ENCODE assay signal across 6 cellular contexts in genomic region chr9:136407061-136407460, GRCh38. TPM values are rescaled to one million over a fixed set of nuclear protein-coding genes. Genes with fewer than 3 reads are reported as not detected.
DNase-seq lines count a peak whose midpoint lies in the region; ATAC-seq, FAIRE-seq and TF ChIP-seq lines count a peak whose summit lies in the region.
"Not testable (repeated sequence)": the region's sequence is repeated elsewhere in the genome, so short reads cannot be mapped to it uniquely, and the experiment has no call there.

No MANE protein-coding gene starts in this region.

- H3K36me3 ChIP-seq in A673 (ENCODE audit: insufficient read depth, low read length, poor library complexity, severe bottlenecking) = peaks cover 57% of the 10 kb centered on the region
- H3K36me3 ChIP-seq in HCT116 (ENCODE audit: control insufficient read depth in 1 of 2, insufficient read depth in 2 of 2, low read length in 2 of 2) = peaks cover 25 to 44% of the 10 kb centered on the region in 2 experiments; a peak in 3 of 4 replicates
- peaks cover 56% of the 10 kb centered on the region for H3K36me3 ChIP-seq in RWPE2 (ENCODE audit: low read depth)
- H3K36me3 ChIP-seq in K562 (ENCODE audit: control insufficient read depth, insufficient read depth, low read length) = peaks cover 72% of the 10 kb centered on the region

- H3K9ac ChIP-seq in HCT116 (ENCODE audit: low read length) = not testable (repeated sequence)
- H3K9ac ChIP-seq in K562 (ENCODE audit: insufficient read depth in 1 of 2, low read depth in 2 of 2, low read length in 2 of 2) = 0 out of 4 replicates have a peak overlapping the region, but pooled peaks of 1 of the 2 experiments have one; percentile 75

- H2AFZ ChIP-seq in HCT116 (ENCODE audit: low read depth, low read length, poor library complexity, severe bottlenecking); K562 (ENCODE audit: low read depth, low read length): not testable (repeated sequence)

- H3K9me3 Mint-ChIP-seq in activated T-helper 1 cell treated with anti-CD3 and anti-CD28 coated beads, Interleukin-12 subunit alpha, Interleukin-12 subunit beta, Interleukin-2, Interleukin-4 antibody, amounts not matched to agents 30 ng/mL and 10 ng/mL and 1 ng/mL, durations not matched to agents 14 hours and 24 hours and 36 hours; nephron: not testable (repeated sequence)

- peak overlapping the region; percentile 15 for H3K4me3 Mint-ChIP-seq in activated T-helper 1 cell treated with anti-CD3 and anti-CD28 coated beads, Interleukin-12 subunit alpha, Interleukin-12 subunit beta, Interleukin-2, Interleukin-4 antibody, amounts not matched to agents 30 ng/mL and 10 ng/mL and 1 ng/mL, durations not matched to agents 14 hours and 24 hours and 36 hours
- H3K4me3 Mint-ChIP-seq in nephron = peak overlapping the region; percentile 15 to 60 (median 36)

- 88% methylated on average over 27 of the region's 28 CpGs for WGBS in K562 (ENCODE audit: insufficient coverage, low coverage, missing lambda C conversion rate)

- not testable (repeated sequence) for ATAC-seq in HCT116; RWPE2 (ENCODE audit: low read depth); K562

- in situ Hi-C loops in K562 (cut with MboI) = not testable (repeated sequence)

- TF ChIP-seq POLR2A in HCT116 (IDR thresholded peaks at IDR 0.05; ENCODE audit: borderline replicate concordance, extremely low read depth, insufficient read depth, insufficient read length); K562 (conservative IDR thresholded peaks at IDR 0.05): not testable (repeated sequence)

- peaks cover 54% of the 10 kb centered on the region for H3K4me1 Mint-ChIP-seq in activated T-helper 1 cell treated with anti-CD3 and anti-CD28 coated beads, Interleukin-12 subunit alpha, Interleukin-12 subunit beta, Interleukin-2, Interleukin-4 antibody, amounts not matched to agents 30 ng/mL and 10 ng/mL and 1 ng/mL, durations not matched to agents 14 hours and 24 hours and 36 hours (ENCODE audit: low read depth)
- H3K4me1 Mint-ChIP-seq in nephron = peaks cover 22% of the 10 kb centered on the region

- TF ChIP-seq EP300 in K562 (IDR thresholded peaks at IDR 0.05; ENCODE audit: low read length) = not testable (repeated sequence)

- H3K79me2 ChIP-seq in HCT116 (ENCODE audit: insufficient read depth, low read length) = peaks cover 53% of the 10 kb centered on the region
- peaks cover 47% of the 10 kb centered on the region for H3K79me2 ChIP-seq in K562 (ENCODE audit: control insufficient read depth, insufficient read depth, low read length)

- not testable (repeated sequence) for H4K20me1 ChIP-seq in HCT116 (ENCODE audit: insufficient read depth); K562 (replicated peaks; ENCODE audit: control insufficient read depth, insufficient read depth, low read length)

- POLR2A ChIA-PET in A673 (lab: Charles Lee; ENCODE audit: low non-redundant PET); HCT116 (lab: Charles Lee); K562 (lab: Yijun Ruan, JAX): not testable (repeated sequence)

- not testable (repeated sequence) for H3K27ac Mint-ChIP-seq in activated T-helper 1 cell treated with anti-CD3 and anti-CD28 coated beads, Interleukin-12 subunit alpha, Interleukin-12 subunit beta, Interleukin-2, Interleukin-4 antibody, amounts not matched to agents 30 ng/mL and 10 ng/mL and 1 ng/mL, durations not matched to agents 14 hours and 24 hours and 36 hours; nephron

- H3K9me2 ChIP-seq in HCT116 (ENCODE audit: insufficient read depth) = not testable (repeated sequence)

- peaks cover 57% of the 10 kb centered on the region for H3K36me3 Mint-ChIP-seq in activated T-helper 1 cell treated with anti-CD3 and anti-CD28 coated beads, Interleukin-12 subunit alpha, Interleukin-12 subunit beta, Interleukin-2, Interleukin-4 antibody, amounts not matched to agents 30 ng/mL and 10 ng/mL and 1 ng/mL, durations not matched to agents 14 hours and 24 hours and 36 hours (ENCODE audit: low read depth)
- H3K36me3 Mint-ChIP-seq in nephron (ENCODE audit: low read depth) = peaks cover 33% of the 10 kb centered on the region

- TF ChIP-seq RAD21 in HCT116 (IDR thresholded peaks at IDR 0.05; ENCODE audit: low read depth); K562 (CRISPR knock-in tag; conservative IDR thresholded peaks at IDR 0.05 in 1 of 2, IDR thresholded peaks at IDR 0.05 in 1 of 2): not testable (repeated sequence)

- BruUV-seq in A673 (replicated peaks; lab: Mats Ljungman, UMichigan) (TSS peak; percentile 10), HCT116 (replicated peaks; lab: Mats Ljungman, UMichigan) (TSS peak; percentile 11), K562 (replicated peaks; lab: Mats Ljungman, UMichigan) (TSS peak; percentile 5)

- RAD21 ChIA-PET in HCT116 (lab: Charles Lee; ENCODE audit: low non-redundant PET in 1 of 2, low total read pairs in 2 of 2, uncharacterized antibody in 2 of 2, unreplicated experiment in 2 of 2) = not testable (repeated sequence)

- H3K27me3 ChIP-seq in A673 (replicated peaks; ENCODE audit: insufficient read depth, low read depth, low read length, poor library complexity); HCT116 (ENCODE audit: insufficient read depth, low read length); RWPE2 (ENCODE audit: insufficient read depth, poor library complexity, severe bottlenecking); K562 (ENCODE audit: control insufficient read depth in 2 of 2, insufficient read depth in 2 of 2, low read length in 2 of 2): not testable (repeated sequence)

- not testable (repeated sequence) for H3K4me3 ChIP-seq in A673 (ENCODE audit: low read depth, low read length, poor library complexity, severe bottlenecking); HCT116 (replicated peaks in 1 of 2; ENCODE audit: low read depth in 1 of 2, low read length in 2 of 2); RWPE2 (ENCODE audit: severe bottlenecking); K562

- not testable (repeated sequence) for H3K9me3 ChIP-seq in A673 (ENCODE audit: low read depth, low read length, poor library complexity, severe bottlenecking); HCT116 (ENCODE audit: control insufficient read depth in 1 of 2, insufficient read depth in 1 of 2, low read depth in 1 of 2, low read length in 2 of 2); RWPE2 (ENCODE audit: severe bottlenecking); K562 (replicated peaks; ENCODE audit: control insufficient read depth, insufficient read depth, low read depth, low read length)

- not testable (repeated sequence) for DNase-seq in A673 (ENCODE audit: low spot score); HCT116 (ENCODE audit: low read depth, low spot score); activated T-helper 1 cell treated with anti-CD3 and anti-CD28 coated beads, Interleukin-12 subunit alpha, Interleukin-12 subunit beta, Interleukin-2, Interleukin-4 antibody, amounts not matched to agents 30 ng/mL and 10 ng/mL and 1 ng/mL, durations not matched to agents 14 hours and 24 hours and 36 hours (ENCODE audit: low spot score); K562 (ENCODE audit: extremely low read depth in 1 of 4, low spot score in 3 of 4)
- peak; percentile 49 for DNase-seq in RWPE2 (ENCODE audit: low spot score)

- not testable (repeated sequence) for H3K9me1 ChIP-seq in K562 (ENCODE audit: control insufficient read depth, insufficient read depth, low read length)

- not testable (repeated sequence) for FAIRE-seq in K562 (lab: Jason Lieb, UNC)

- not testable (repeated sequence) for H3K4me2 ChIP-seq in HCT116 (ENCODE audit: low read length); K562 (ENCODE audit: insufficient read depth, low read length)

- CTCF ChIA-PET in A673 (lab: Charles Lee); HCT116 (lab: Charles Lee); K562 (lab: Yijun Ruan, JAX; ENCODE audit: low intra/inter-chr PET ratio): not testable (repeated sequence)

- not testable (repeated sequence) for TF ChIP-seq CTCF in A673 (conservative IDR thresholded peaks at IDR 0.05; ENCODE audit: low read depth, low read length); HCT116 (IDR thresholded peaks at IDR 0.05 in 2 of 3, conservative IDR thresholded peaks at IDR 0.05 in 1 of 3; ENCODE audit: borderline replicate concordance in 1 of 3, insufficient read depth in 1 of 3, low read depth in 2 of 3, low read length in 2 of 3); RWPE2 (IDR thresholded peaks at IDR 0.05; ENCODE audit: poor library complexity, severe bottlenecking); K562 (IDR thresholded peaks at IDR 0.05 in 2 of 3, conservative IDR thresholded peaks at IDR 0.05 in 1 of 3; ENCODE audit: insufficient read depth in 2 of 3, low read depth in 1 of 3, low read length in 3 of 3); nephron (IDR thresholded peaks at IDR 0.05; ENCODE audit: unreplicated experiment in 3 of 3)

- H3K4me1 ChIP-seq in A673 (ENCODE audit: insufficient read depth, low read length, poor library complexity, severe bottlenecking); RWPE2 (ENCODE audit: insufficient read depth, poor library complexity, severe bottlenecking): not testable (repeated sequence)
- H3K4me1 ChIP-seq in HCT116 (ENCODE audit: control insufficient read depth in 1 of 2, insufficient read depth in 2 of 2, low read length in 2 of 2) (peaks cover 11 to 23% of the 10 kb centered on the region in 2 experiments), K562 (replicated peaks in 1 of 2; ENCODE audit: control insufficient read depth in 2 of 2, insufficient read depth in 2 of 2, low read length in 2 of 2) (peaks cover 16 to 45% of the 10 kb centered on the region in 2 experiments; a peak in 4 of 5 replicates)

- intact Hi-C loops in A673 (cut with micrococcal nuclease; ENCODE audit: unreplicated experiment); HCT116 (cut with micrococcal nuclease); activated T-helper 1 cell treated with anti-CD3 and anti-CD28 coated beads, Interleukin-12 subunit alpha, Interleukin-12 subunit beta, Interleukin-2, Interleukin-4 antibody, amounts not matched to agents 30 ng/mL and 10 ng/mL and 1 ng/mL, durations not matched to agents 14 hours and 24 hours and 36 hours (cut with micrococcal nuclease); K562 (cut with micrococcal nuclease): not testable (repeated sequence)

- H3K27me3 Mint-ChIP-seq in activated T-helper 1 cell treated with anti-CD3 and anti-CD28 coated beads, Interleukin-12 subunit alpha, Interleukin-12 subunit beta, Interleukin-2, Interleukin-4 antibody, amounts not matched to agents 30 ng/mL and 10 ng/mL and 1 ng/mL, durations not matched to agents 14 hours and 24 hours and 36 hours (ENCODE audit: insufficient read depth); nephron (ENCODE audit: low read depth): not testable (repeated sequence)

- H3K27ac ChIP-seq in A673 (ENCODE audit: low read depth, low read length, poor library complexity, severe bottlenecking); HCT116 (ENCODE audit: low read depth, low read length); RWPE2 (ENCODE audit: poor library complexity, severe bottlenecking); K562 (ENCODE audit: extremely low read depth, low read depth, low read length): not testable (repeated sequence)

RNA-seq across cellular contexts. Expression of gene ENTR1, which starts 3.4 kb away (rescaled TPM):
- total RNA-seq in A673 (2021) = 135 and 146 TPM in 2 replicates
- total RNA-seq in HCT116 (2021; ENCODE audit: unreplicated experiment) = 119 TPM
- 68.1 and 86.5 TPM in 2 replicates for polyA plus RNA-seq in HCT116 (2012)
- total RNA-seq in activated T-helper 1 cell treated with anti-CD3 and anti-CD28 coated beads, Interleukin-12 subunit alpha, Interleukin-12 subunit beta, Interleukin-2, Interleukin-4 antibody, amounts not matched to agents 30 ng/mL and 10 ng/mL and 1 ng/mL, durations not matched to agents 14 hours and 24 hours and 36 hours = 50.0 and 54.5 TPM in 2 replicates
- 129 and 278 TPM in 2 replicates for total RNA-seq in K562 (2011; cell fraction: chromatin; rRNA removed; ENCODE audit: low replicate concordance)
- 185 and 197 TPM in 2 replicates for total RNA-seq in K562 (2011; cell fraction: nucleolus; rRNA removed)
- 143 and 151 TPM in 2 replicates for total RNA-seq in K562 (2011; cell fraction: nucleoplasm; rRNA removed)
- total RNA-seq in K562 (2014; rRNA removed) = 79.0 and 88.8 TPM in 2 replicates
- total RNA-seq in K562 (2014; rRNA removed; fragmentation: Illumina TruSeq; extraction: Trizol) = 38.1 and 38.3 TPM in 2 replicates
- total RNA-seq in K562 (2015; rRNA removed; fragmentation: Illumina TruSeq; extraction: Trizol) = 61.3 and 65.5 TPM in 2 replicates
- 101 and 104 TPM in 2 replicates for total RNA-seq in K562 (2021)
- polyA plus RNA-seq in K562 (2011; rRNA removed) = 77.3 and 92.6 TPM in 2 replicates
- 45.3 and 59.9 TPM in 2 replicates for polyA plus RNA-seq in K562 (2011; cell fraction: cytosol; rRNA removed)
- polyA plus RNA-seq in K562 (2011; cell fraction: nucleus; rRNA removed) = 432 and 490 TPM in 2 replicates
- 54.6 and 62.9 TPM in 2 replicates for polyA plus RNA-seq in K562 (2012)
- polyA plus RNA-seq in K562 (2014; fragmentation: Illumina TruSeq; extraction: Trizol) = 72.6 and 75.9 TPM in 2 replicates
- polyA plus RNA-seq in K562 (2014; fragmentation: Nextera tagmentation; extraction: Ambion mirVana) = 1 to 10 TPM; 6.7 to 9.6 TPM
- polyA plus RNA-seq in K562 (2014; rRNA removed) = 106 and 108 TPM in 2 replicates
- 19.2 and 21.9 TPM in 2 replicates for polyA minus RNA-seq in K562 (2011; rRNA and poly(A)+ RNA removed)
- 33.9 and 46.1 TPM in 2 replicates for polyA minus RNA-seq in K562 (2011; cell fraction: cytosol; rRNA and poly(A)+ RNA removed)
- polyA minus RNA-seq in K562 (2011; cell fraction: nucleus; rRNA and poly(A)+ RNA removed) = 76.5 and 84.3 TPM in 2 replicates

RNA-seq across cellular contexts. Expression of gene PMPCA, which starts 3.4 kb away (rescaled TPM):
- total RNA-seq in A673 (2021) (84.1 and 94.8 TPM in 2 replicates), HCT116 (2021; ENCODE audit: unreplicated experiment) (116 TPM), K562 (2014; rRNA removed) (86.6 and 111 TPM in 2 replicates), K562 (2014; rRNA removed; fragmentation: Illumina TruSeq; extraction: Trizol) (82.4 and 104 TPM in 2 replicates), K562 (2015; rRNA removed; fragmentation: Illumina TruSeq; extraction: Trizol) (66.6 and 67.5 TPM in 2 replicates), K562 (2021) (118 and 139 TPM in 2 replicates)
- 77.1 and 86.2 TPM in 2 replicates for polyA plus RNA-seq in HCT116 (2012)
- total RNA-seq in activated T-helper 1 cell treated with anti-CD3 and anti-CD28 coated beads, Interleukin-12 subunit alpha, Interleukin-12 subunit beta, Interleukin-2, Interleukin-4 antibody, amounts not matched to agents 30 ng/mL and 10 ng/mL and 1 ng/mL, durations not matched to agents 14 hours and 24 hours and 36 hours = 104 and 114 TPM in 2 replicates
- total RNA-seq in K562 (2011; cell fraction: chromatin; rRNA removed; ENCODE audit: low replicate concordance) = 255 and 404 TPM in 2 replicates
- total RNA-seq in K562 (2011; cell fraction: nucleolus; rRNA removed) = 209 and 247 TPM in 2 replicates
- 203 and 214 TPM in 2 replicates for total RNA-seq in K562 (2011; cell fraction: nucleoplasm; rRNA removed)
- polyA plus RNA-seq in K562 (2011; rRNA removed) (114 and 119 TPM in 2 replicates), K562 (2014; fragmentation: Illumina TruSeq; extraction: Trizol) (99.8 and 122 TPM in 2 replicates), K562 (2014; fragmentation: Nextera tagmentation; extraction: Ambion mirVana) (10 to 100 TPM; 23.9 to 30.0 TPM), K562 (2014; rRNA removed) (129 and 143 TPM in 2 replicates)
- polyA plus RNA-seq in K562 (2011; cell fraction: cytosol; rRNA removed) = 102 and 129 TPM in 2 replicates
- polyA plus RNA-seq in K562 (2011; cell fraction: nucleus; rRNA removed) = 346 and 387 TPM in 2 replicates
- polyA plus RNA-seq in K562 (2012) = 65.8 and 181 TPM in 2 replicates
- 81.4 and 83.2 TPM in 2 replicates for polyA minus RNA-seq in K562 (2011; rRNA and poly(A)+ RNA removed)
- 40.2 and 43.4 TPM in 2 replicates for polyA minus RNA-seq in K562 (2011; cell fraction: cytosol; rRNA and poly(A)+ RNA removed)
- 68.0 and 90.1 TPM in 2 replicates for polyA minus RNA-seq in K562 (2011; cell fraction: nucleus; rRNA and poly(A)+ RNA removed)

RNA-seq across cellular contexts. Expression of gene SNAPC4, which starts 7.1 kb away (rescaled TPM):
- total RNA-seq in A673 (2021) = 22.9 and 24.8 TPM in 2 replicates
- 20.4 TPM for total RNA-seq in HCT116 (2021; ENCODE audit: unreplicated experiment)
- polyA plus RNA-seq in HCT116 (2012) = 9.5 and 10.5 TPM in 2 replicates
- total RNA-seq in activated T-helper 1 cell treated with anti-CD3 and anti-CD28 coated beads, Interleukin-12 subunit alpha, Interleukin-12 subunit beta, Interleukin-2, Interleukin-4 antibody, amounts not matched to agents 30 ng/mL and 10 ng/mL and 1 ng/mL, durations not matched to agents 14 hours and 24 hours and 36 hours = 26.7 TPM in 2 replicates
- 42.9 and 79.4 TPM in 2 replicates for total RNA-seq in K562 (2011; cell fraction: chromatin; rRNA removed; ENCODE audit: low replicate concordance)
- 32.0 TPM in 2 replicates for total RNA-seq in K562 (2011; cell fraction: nucleolus; rRNA removed)
- 23.1 and 26.3 TPM in 2 replicates for total RNA-seq in K562 (2011; cell fraction: nucleoplasm; rRNA removed)
- total RNA-seq in K562 (2014; rRNA removed) = 14.4 and 15.8 TPM in 2 replicates
- total RNA-seq in K562 (2014; rRNA removed; fragmentation: Illumina TruSeq; extraction: Trizol) = 7.1 and 8.8 TPM in 2 replicates
- total RNA-seq in K562 (2015; rRNA removed; fragmentation: Illumina TruSeq; extraction: Trizol) = 9.3 and 11.1 TPM in 2 replicates
- total RNA-seq in K562 (2021) = 17.1 and 18.7 TPM in 2 replicates
- 4.4 and 4.5 TPM in 2 replicates for polyA plus RNA-seq in K562 (2011; rRNA removed)
- 3.2 and 7.4 TPM in 2 replicates for polyA plus RNA-seq in K562 (2011; cell fraction: cytosol; rRNA removed)
- 16.1 and 32.6 TPM in 2 replicates for polyA plus RNA-seq in K562 (2011; cell fraction: nucleus; rRNA removed)
- polyA plus RNA-seq in K562 (2012) = 9.7 and 10.5 TPM in 2 replicates
- polyA plus RNA-seq in K562 (2014; fragmentation: Illumina TruSeq; extraction: Trizol) = 8.8 and 9.0 TPM in 2 replicates
- polyA plus RNA-seq in K562 (2014; fragmentation: Nextera tagmentation; extraction: Ambion mirVana) = under 1 TPM; 0.21 to 0.46 TPM
- 18.7 and 21.8 TPM in 2 replicates for polyA plus RNA-seq in K562 (2014; rRNA removed)
- polyA minus RNA-seq in K562 (2011; rRNA and poly(A)+ RNA removed) = 6.7 and 10.2 TPM in 2 replicates
- polyA minus RNA-seq in K562 (2011; cell fraction: cytosol; rRNA and poly(A)+ RNA removed) = 6.1 and 7.4 TPM in 2 replicates
- polyA minus RNA-seq in K562 (2011; cell fraction: nucleus; rRNA and poly(A)+ RNA removed) = 8.3 and 11.7 TPM in 2 replicates

RNA-seq across cellular contexts. Expression of gene INPP5E, which starts 32.6 kb away (rescaled TPM):
- total RNA-seq in A673 (2021) = 26.2 and 27.7 TPM in 2 replicates
- total RNA-seq in HCT116 (2021; ENCODE audit: unreplicated experiment) = 23.8 TPM
- 14.6 and 16.0 TPM in 2 replicates for polyA plus RNA-seq in HCT116 (2012)
- total RNA-seq in activated T-helper 1 cell treated with anti-CD3 and anti-CD28 coated beads, Interleukin-12 subunit alpha, Interleukin-12 subunit beta, Interleukin-2, Interleukin-4 antibody, amounts not matched to agents 30 ng/mL and 10 ng/mL and 1 ng/mL, durations not matched to agents 14 hours and 24 hours and 36 hours = 19.7 and 20.0 TPM in 2 replicates
- 37.0 and 74.1 TPM in 2 replicates for total RNA-seq in K562 (2011; cell fraction: chromatin; rRNA removed; ENCODE audit: low replicate concordance)
- 37.7 and 43.0 TPM in 2 replicates for total RNA-seq in K562 (2011; cell fraction: nucleolus; rRNA removed)
- total RNA-seq in K562 (2011; cell fraction: nucleoplasm; rRNA removed) = 29.3 and 32.3 TPM in 2 replicates
- 8.8 and 11.1 TPM in 2 replicates for total RNA-seq in K562 (2014; rRNA removed)
- total RNA-seq in K562 (2014; rRNA removed; fragmentation: Illumina TruSeq; extraction: Trizol) = 2.5 and 2.9 TPM in 2 replicates
- total RNA-seq in K562 (2015; rRNA removed; fragmentation: Illumina TruSeq; extraction: Trizol) = 5.4 and 5.7 TPM in 2 replicates
- total RNA-seq in K562 (2021) = 16.3 and 17.4 TPM in 2 replicates
- 4.4 and 6.8 TPM in 2 replicates for polyA plus RNA-seq in K562 (2011; rRNA removed)
- 4.8 and 9.1 TPM in 2 replicates for polyA plus RNA-seq in K562 (2011; cell fraction: cytosol; rRNA removed)
- polyA plus RNA-seq in K562 (2011; cell fraction: nucleus; rRNA removed) = 52.4 and 74.6 TPM in 2 replicates
- polyA plus RNA-seq in K562 (2012) = 9.4 and 14.3 TPM in 2 replicates
- 4.9 and 8.4 TPM in 2 replicates for polyA plus RNA-seq in K562 (2014; fragmentation: Illumina TruSeq; extraction: Trizol)
- polyA plus RNA-seq in K562 (2014; fragmentation: Nextera tagmentation; extraction: Ambion mirVana) = under 1 TPM; 0.38 to 0.56 TPM
- 14.1 and 15.1 TPM in 2 replicates for polyA plus RNA-seq in K562 (2014; rRNA removed)
- 1.9 and 2.4 TPM in 2 replicates for polyA minus RNA-seq in K562 (2011; rRNA and poly(A)+ RNA removed)
- 3.7 and 3.8 TPM in 2 replicates for polyA minus RNA-seq in K562 (2011; cell fraction: cytosol; rRNA and poly(A)+ RNA removed)
- 10.7 and 12.0 TPM in 2 replicates for polyA minus RNA-seq in K562 (2011; cell fraction: nucleus; rRNA and poly(A)+ RNA removed)

RNA-seq across cellular contexts. Expression of gene CARD9, which starts 33.6 kb away (rescaled TPM):
- total RNA-seq in A673 (2021) (4.8 and 5.4 TPM in 2 replicates), HCT116 (2021; ENCODE audit: unreplicated experiment) (1.2 TPM), K562 (2014; rRNA removed) (37.6 and 40.1 TPM in 2 replicates), K562 (2014; rRNA removed; fragmentation: Illumina TruSeq; extraction: Trizol) (3.5 and 3.6 TPM in 2 replicates), K562 (2015; rRNA removed; fragmentation: Illumina TruSeq; extraction: Trizol) (14.6 and 15.8 TPM in 2 replicates), K562 (2021) (35.6 and 42.7 TPM in 2 replicates)
- polyA plus RNA-seq in HCT116 (2012) = 0.51 and 0.57 TPM in 2 replicates
- 7.1 and 7.2 TPM in 2 replicates for total RNA-seq in activated T-helper 1 cell treated with anti-CD3 and anti-CD28 coated beads, Interleukin-12 subunit alpha, Interleukin-12 subunit beta, Interleukin-2, Interleukin-4 antibody, amounts not matched to agents 30 ng/mL and 10 ng/mL and 1 ng/mL, durations not matched to agents 14 hours and 24 hours and 36 hours
- total RNA-seq in K562 (2011; cell fraction: chromatin; rRNA removed; ENCODE audit: low replicate concordance) = 37.4 and 149 TPM in 2 replicates
- total RNA-seq in K562 (2011; cell fraction: nucleolus; rRNA removed) = 92.6 and 92.9 TPM in 2 replicates
- 39.7 and 46.5 TPM in 2 replicates for total RNA-seq in K562 (2011; cell fraction: nucleoplasm; rRNA removed)
- polyA plus RNA-seq in K562 (2011; rRNA removed) (9.7 and 27.8 TPM in 2 replicates), K562 (2014; fragmentation: Illumina TruSeq; extraction: Trizol) (4.7 and 13.2 TPM in 2 replicates), K562 (2014; fragmentation: Nextera tagmentation; extraction: Ambion mirVana) (1 to 10 TPM; 1.7 to 2.0 TPM), K562 (2014; rRNA removed) (40.4 and 53.0 TPM in 2 replicates)
- polyA plus RNA-seq in K562 (2011; cell fraction: cytosol; rRNA removed) = 10.5 and 13.4 TPM in 2 replicates
- 231 and 234 TPM in 2 replicates for polyA plus RNA-seq in K562 (2011; cell fraction: nucleus; rRNA removed)
- polyA plus RNA-seq in K562 (2012) = 21.9 and 61.0 TPM in 2 replicates
- 4.8 and 5.0 TPM in 2 replicates for polyA minus RNA-seq in K562 (2011; rRNA and poly(A)+ RNA removed)
- 7.2 and 12.8 TPM in 2 replicates for polyA minus RNA-seq in K562 (2011; cell fraction: cytosol; rRNA and poly(A)+ RNA removed)
- 25.8 and 55.4 TPM in 2 replicates for polyA minus RNA-seq in K562 (2011; cell fraction: nucleus; rRNA and poly(A)+ RNA removed)
